ENCODE assay signal across 8 cellular contexts in the genomic region with DNA sequence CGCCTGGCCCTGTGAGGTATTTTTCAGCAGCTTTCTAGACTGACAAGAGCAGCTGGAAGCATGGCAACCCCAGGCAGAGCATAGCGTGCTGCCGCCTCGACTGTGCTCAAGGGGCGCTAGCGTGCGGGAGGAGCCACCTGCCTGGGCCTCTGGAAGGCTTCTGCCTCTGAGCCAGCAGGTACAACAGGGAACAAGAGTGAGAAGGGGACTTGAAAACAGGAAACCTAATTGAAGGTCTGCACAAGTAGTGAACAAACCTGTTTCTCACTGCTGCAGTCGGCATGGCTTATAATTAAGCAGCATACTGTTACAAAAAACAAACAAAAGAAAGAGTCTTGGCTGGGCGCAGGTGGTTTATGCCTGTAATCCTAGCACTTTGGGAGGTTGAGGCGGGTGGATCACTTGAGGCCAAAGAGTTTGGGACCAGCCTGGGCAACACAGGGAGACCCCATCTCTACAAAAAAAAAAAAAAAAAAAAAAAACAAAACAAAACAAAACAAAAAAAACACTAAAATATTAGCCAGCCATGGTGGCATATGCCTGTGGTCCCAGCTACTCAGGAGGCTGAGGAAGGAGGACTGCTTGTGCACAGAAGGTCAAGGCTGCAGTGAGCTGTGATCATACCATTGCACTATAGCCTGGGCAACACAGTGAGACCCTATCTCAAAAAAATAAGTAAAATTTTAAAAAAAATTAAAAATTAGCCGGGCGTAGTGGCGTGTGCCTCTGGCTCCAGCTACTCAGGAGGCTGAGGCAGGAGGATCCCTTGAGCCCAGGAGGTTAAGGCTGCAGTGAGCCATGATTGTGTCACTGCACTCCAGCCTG. TPM values are rescaled to one million over a fixed set of nuclear protein-coding genes. Genes with fewer than 3 reads are reported as not detected.
DNase-seq lines count a peak whose midpoint lies in the region; ATAC-seq and TF ChIP-seq lines count a peak whose summit lies in the region.

No MANE protein-coding gene starts in this region.

- peaks cover 2% of the 10 kb centered on the region for H3K36me3 Mint-ChIP-seq in memory B cell

- 78 to 81% methylated on average over 12 to 13 of the region's 13 CpGs for WGBS in testis, 2 donors

- H3K4me1 ChIP-seq in testis: no peaks in the 10 kb centered on the region

- no peaks in the 10 kb centered on the region for H3K27me3 ChIP-seq in testis

- H3K36me3 ChIP-seq in testis (ENCODE audit: low read depth, missing control alignments): no peaks in the 10 kb centered on the region

- H3K27ac ChIP-seq in VCaP (peak overlapping the region; percentile 93), testis (no peak overlapping the region)

- ATAC-seq in memory B cell (ENCODE audit: low read depth) (peak; percentile 79), HG02588 (IDR thresholded peaks at IDR 0.05; ENCODE audit: unreplicated experiment) (no peak)

- intact Hi-C loops in testis (cut with DNase I; ENCODE audit: low total_unique reads): no loop called here

- no peak for TF ChIP-seq POLR2A in testis (IDR thresholded peaks at IDR 0.05)

- no peaks in the 10 kb centered on the region for H3K9me3 Mint-ChIP-seq in memory B cell

- peak; percentile 92 for TF ChIP-seq CTCF in VCaP (conservative IDR thresholded peaks at IDR 0.05)
- no peak for TF ChIP-seq CTCF in testis (IDR thresholded peaks at IDR 0.05)

- no peaks in the 10 kb centered on the region for H3K9me3 ChIP-seq in testis

- no peak overlapping the region for H3K4me3 Mint-ChIP-seq in memory B cell

- no peak overlapping the region for H3K27ac Mint-ChIP-seq in memory B cell

- DNase-seq in EH (ENCODE audit: low read depth): peak; percentile 16
- peak; percentile 60 for DNase-seq in NAMALWA (ENCODE audit: low spot score)
- peak in 1 of 2 donors; percentile 20 for DNase-seq in memory B cell (ENCODE audit: low spot score in 2 of 2)
- no peak for DNase-seq in stimulated activated naive CD4-positive, alpha-beta T cell treated with Interleukin-2 at 50 U/mL for 16 hours (lab: John Stamatoyannopoulos, UW)
- no peak for DNase-seq in testis
- no peak for DNase-seq in activated CD8-positive, alpha-beta memory T cell treated with anti-CD3 and anti-CD28 coated beads, Interleukin-2, amount 50 U/mL, for 48 hours

- no peaks in the 10 kb centered on the region for H3K27me3 Mint-ChIP-seq in memory B cell

- H3K4me1 Mint-ChIP-seq in memory B cell: peaks cover 4% of the 10 kb centered on the region

- H3K4me3 ChIP-seq in testis: no peak overlapping the region

RNA-seq across cellular contexts. Expression of a gene that starts 12.6 kb away (rescaled TPM):
- 10 to 100 TPM; 33.7 to 38.4 TPM for total RNA-seq in testis
- polyA plus RNA-seq in testis (ENCODE audit: insufficient read depth, low read depth, low replicate concordance): 21.1 TPM

Comparison
In these comparisons a context has a peak if more than half of its experiments do, and no peak if none do; other contexts are left out.
1. DNase-seq: peak in EH (single experiment) and NAMALWA (single experiment); none in stimulated activated naive CD4-positive, alpha-beta T cell treated with Interleukin-2 at 50 U/mL for 16 hours (single experiment), testis (single experiment) and activated CD8-positive, alpha-beta memory T cell treated with anti-CD3 and anti-CD28 coated beads, Interleukin-2, amount 50 U/mL, for 48 hours (single experiment).